8 cellular contexts compared by ENCODE assay signal in genomic region chr3:179450321-179450720, GRCh38. TPM values are rescaled to one million over a fixed set of nuclear protein-coding genes. Genes with fewer than 3 reads are reported as not detected.
DNase-seq lines count a peak whose midpoint lies in the region; ATAC-seq and TF ChIP-seq lines count a peak whose summit lies in the region.

No MANE protein-coding gene starts in this region.

- peaks cover 19% of the 10 kb centered on the region for H3K4me1 Mint-ChIP-seq in activated CD4-positive, alpha-beta T cell treated with anti-CD3 and anti-CD28 coated beads for 36 hours
- H3K4me1 Mint-ChIP-seq in stimulated activated naive B cell treated with anti-CD40 and anti-IgM and Interleukin-4, amounts not matched to agents 10 μg/mL and 1 μg/mL and 100 μg/mL, for 72 hours, result peaks cover 33 to 44% of the 10 kb centered on the region in 2 donors

- intact Hi-C loops in activated CD4-positive, alpha-beta T cell treated with anti-CD3 and anti-CD28 coated beads for 36 hours (cut with DNase I, micrococcal nuclease), result loop anchor here in 1 of 2 experiments (5.0 kb wide), 2 partner anchors 202 to 303 kb away; partner anchors contain the start of genes PIK3CA and USP13

- H3K36me3 Mint-ChIP-seq in activated CD4-positive, alpha-beta T cell treated with anti-CD3 and anti-CD28 coated beads for 36 hours (ENCODE audit: low read depth), result peaks cover 2% of the 10 kb centered on the region
- H3K36me3 Mint-ChIP-seq in stimulated activated naive B cell treated with anti-CD40 and anti-IgM and Interleukin-4, amounts not matched to agents 10 μg/mL and 1 μg/mL and 100 μg/mL, for 72 hours, result peaks cover 10 to 14% of the 10 kb centered on the region in 2 donors

- H3K9me3 Mint-ChIP-seq in activated CD4-positive, alpha-beta T cell treated with anti-CD3 and anti-CD28 coated beads for 36 hours (ENCODE audit: low read depth), result no peaks in the 10 kb centered on the region
- no peaks in the 10 kb centered on the region for H3K9me3 Mint-ChIP-seq in stimulated activated naive B cell treated with anti-CD40 and anti-IgM and Interleukin-4, amounts not matched to agents 10 μg/mL and 1 μg/mL and 100 μg/mL, for 72 hours

- H3K27me3 Mint-ChIP-seq in activated CD4-positive, alpha-beta T cell treated with anti-CD3 and anti-CD28 coated beads for 36 hours, result peaks cover 60% of the 10 kb centered on the region
- no peaks in the 10 kb centered on the region for H3K27me3 Mint-ChIP-seq in stimulated activated naive B cell treated with anti-CD40 and anti-IgM and Interleukin-4, amounts not matched to agents 10 μg/mL and 1 μg/mL and 100 μg/mL, for 72 hours

- ATAC-seq in activated CD4-positive, alpha-beta T cell treated with anti-CD3 and anti-CD28 coated beads for 36 hours, result no peak
- ATAC-seq in SK-N-SH treated with all-trans-retinoic acid at 6 μM for 48 hours, result peak; percentile 39
- no peak for ATAC-seq in stimulated activated naive B cell treated with anti-CD40 and anti-IgM and Interleukin-4, amounts not matched to agents 10 μg/mL and 1 μg/mL and 100 μg/mL, for 72 hours (replicated peaks)

- peak overlapping the region; percentile 67 for H3K4me3 Mint-ChIP-seq in activated CD4-positive, alpha-beta T cell treated with anti-CD3 and anti-CD28 coated beads for 36 hours
- H3K4me3 Mint-ChIP-seq in stimulated activated naive B cell treated with anti-CD40 and anti-IgM and Interleukin-4, amounts not matched to agents 10 μg/mL and 1 μg/mL and 100 μg/mL, for 72 hours, result peak overlapping the region; percentile 87 to 89

- POLR2A ChIA-PET in activated CD4-positive, alpha-beta T cell treated with anti-CD3 and anti-CD28 coated beads for 36 hours (lab: Charles Lee), result no interaction called here

- no peak for DNase-seq in activated CD4-positive, alpha-beta T cell treated with anti-CD3 and anti-CD28 coated beads for 36 hours
- no peak for DNase-seq in activated CD4-positive, alpha-beta T cell treated with anti-CD3 and anti-CD28 coated beads for 1 hour
- DNase-seq in foreskin melanocyte, result peak; percentile 28
- DNase-seq in stimulated activated naive B cell treated with anti-CD40 and anti-IgM and Interleukin-4, amounts not matched to agents 10 μg/mL and 1 μg/mL and 100 μg/mL, for 72 hours, result no peak
- DNase-seq in DMS53 (lab: John Stamatoyannopoulos, UW), result no peak
- DNase-seq in NCI-H1048 (lab: John Stamatoyannopoulos, UW), result no peak
- DNase-seq in ureter (ENCODE audit: low spot score), result no peak

- CTCF ChIA-PET in activated CD4-positive, alpha-beta T cell treated with anti-CD3 and anti-CD28 coated beads for 36 hours (lab: Charles Lee), result no interaction called here

- peak overlapping the region; percentile 55 for H3K27ac Mint-ChIP-seq in activated CD4-positive, alpha-beta T cell treated with anti-CD3 and anti-CD28 coated beads for 36 hours
- peak overlapping the region; percentile 94 for H3K27ac Mint-ChIP-seq in stimulated activated naive B cell treated with anti-CD40 and anti-IgM and Interleukin-4, amounts not matched to agents 10 μg/mL and 1 μg/mL and 100 μg/mL, for 72 hours

TF ChIP-seq in SK-N-SH treated with all-trans-retinoic acid at 6 μM for 48 hours, 23 proteins besides CTCF, POLR2A, EP300 and RAD21:
- TF ChIP-seq POU6F1 (CRISPR knock-in tag; IDR thresholded peaks at IDR 0.05; ENCODE audit: borderline replicate concordance, low read depth), result no peak
- TF ChIP-seq CREB5 (CRISPR knock-in tag; IDR thresholded peaks at IDR 0.05; ENCODE audit: low read depth), result no peak
- no peak for TF ChIP-seq SNAI2 (CRISPR knock-in tag; IDR thresholded peaks at IDR 0.05)
- TF ChIP-seq TOX (CRISPR knock-in tag; IDR thresholded peaks at IDR 0.05; ENCODE audit: borderline replicate concordance), result no peak
- TF ChIP-seq TCF4 (CRISPR knock-in tag; IDR thresholded peaks at IDR 0.05; ENCODE audit: borderline replicate concordance), result no peak
- TF ChIP-seq ARNTL (CRISPR knock-in tag; IDR thresholded peaks at IDR 0.05; ENCODE audit: borderline replicate concordance, low read depth), result no peak
- TF ChIP-seq ESRRG (CRISPR knock-in tag; IDR thresholded peaks at IDR 0.05), result no peak
- no peak for TF ChIP-seq GLIS3 (CRISPR knock-in tag; IDR thresholded peaks at IDR 0.05)
- no peak for TF ChIP-seq ZNF8 (CRISPR knock-in tag; IDR thresholded peaks at IDR 0.05)
- TF ChIP-seq OSR1 (CRISPR knock-in tag; IDR thresholded peaks at IDR 0.05), result no peak
- TF ChIP-seq RARB (CRISPR knock-in tag; IDR thresholded peaks at IDR 0.05), result no peak
- TF ChIP-seq CSDC2 (CRISPR knock-in tag; IDR thresholded peaks at IDR 0.05), result no peak
- TF ChIP-seq ZNF70 (CRISPR knock-in tag; IDR thresholded peaks at IDR 0.05), result no peak
- no peak for TF ChIP-seq CSRNP3 (CRISPR knock-in tag; IDR thresholded peaks at IDR 0.05)
- TF ChIP-seq ZFP3 (CRISPR knock-in tag; IDR thresholded peaks at IDR 0.05), result no peak

RNA-seq across cellular contexts. Expression of gene GNB4, which starts 0.9 kb away (rescaled TPM):
- under 1 TPM; 0.75 to 0.88 TPM for total RNA-seq in activated CD4-positive, alpha-beta T cell treated with anti-CD3 and anti-CD28 coated beads for 36 hours
- total RNA-seq in ureter, result 19.5 TPM

Comparison
In these comparisons a context has a peak if more than half of its experiments do, and no peak if none do; other contexts are left out.
1. RNA of gene GNB4, which starts 0.9 kb away (total RNA-seq): 19.5 TPM in ureter (single experiment); 0.75 to 0.88 TPM in activated CD4-positive, alpha-beta T cell treated with anti-CD3 and anti-CD28 coated beads for 36 hours; every median in the first group is over 10 times any median in the second.